In the genomic region with DNA sequence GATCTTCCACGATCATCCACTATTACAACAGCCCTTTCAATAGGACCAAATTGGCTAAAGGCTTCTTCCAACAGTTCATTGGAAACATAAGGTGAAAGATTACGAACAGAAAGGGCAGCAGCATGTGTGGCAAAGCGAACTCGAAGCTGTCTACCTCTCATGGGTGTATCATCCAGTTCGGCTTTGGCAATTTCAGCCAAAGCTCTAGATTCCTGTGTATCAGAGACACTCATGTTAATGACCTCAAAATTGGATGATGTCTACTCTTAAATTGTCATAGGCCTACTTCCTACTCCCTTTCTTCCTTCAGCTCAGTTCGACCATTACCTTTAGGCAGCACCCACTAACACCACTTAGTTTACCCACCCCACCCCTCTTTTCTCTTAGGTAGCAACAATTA, we compare ENCODE assay signal across 8 cellular contexts. TPM values are rescaled to one million over a fixed set of nuclear protein-coding genes. Genes with fewer than 3 reads are reported as not detected.
DNase-seq lines count a peak whose midpoint lies in the region; ATAC-seq and TF ChIP-seq lines count a peak whose summit lies in the region.

No MANE protein-coding gene starts in this region.

- ATAC-seq in activated CD8-positive, alpha-beta T cell treated with anti-CD3 and anti-CD28 coated beads for 36 hours = no peak
- no peak for ATAC-seq in stimulated activated naive B cell treated with anti-CD40 and anti-IgM and Interleukin-4, amounts not matched to agents 10 μg/mL and 1 μg/mL and 100 μg/mL, for 72 hours (replicated peaks)
- no peak for ATAC-seq in HG03045 (IDR thresholded peaks at IDR 0.05; ENCODE audit: unreplicated experiment)

- intact Hi-C loops in activated CD8-positive, alpha-beta T cell treated with anti-CD3 and anti-CD28 coated beads for 36 hours (cut with micrococcal nuclease) = loop anchor here (10.0 kb wide), 1 partner anchor 364 kb away; a partner anchor contains a TSS

- peaks cover 61% of the 10 kb centered on the region for H3K36me3 Mint-ChIP-seq in activated CD8-positive, alpha-beta T cell treated with anti-CD3 and anti-CD28 coated beads for 36 hours (ENCODE audit: low read depth)
- peaks cover 58 to 60% of the 10 kb centered on the region in 2 donors for H3K36me3 Mint-ChIP-seq in stimulated activated naive B cell treated with anti-CD40 and anti-IgM and Interleukin-4, amounts not matched to agents 10 μg/mL and 1 μg/mL and 100 μg/mL, for 72 hours

- POLR2A ChIA-PET in activated CD8-positive, alpha-beta T cell treated with anti-CD3 and anti-CD28 coated beads for 36 hours (lab: Charles Lee) = interaction anchor here (1.0 to 3.9 kb wide), 7 partner anchors 8 to 331 kb away, joined by 3 to 90 read pairs (median 5); a partner anchor contains a TSS
- POLR2A ChIA-PET in GM10248 (lab: Yijun Ruan, JAX) = interaction anchor here (0.6 to 1.4 kb wide), 5 partner anchors 9 to 220 kb away, joined by 3 to 5 read pairs (median 4); no protein-coding TSS in a partner anchor

- peak; percentile 63 for DNase-seq in NCI-H510A treated with DMSO at 0.1 percent for 48 hours (lab: John Stamatoyannopoulos, UW)
- DNase-seq in NCI-H510A (lab: John Stamatoyannopoulos, UW) = no peak
- DNase-seq in activated CD8-positive, alpha-beta T cell treated with anti-CD3 and anti-CD28 coated beads for 36 hours = no peak
- no peak for DNase-seq in stimulated activated naive B cell treated with anti-CD40 and anti-IgM and Interleukin-4, amounts not matched to agents 10 μg/mL and 1 μg/mL and 100 μg/mL, for 72 hours
- no peak for DNase-seq in MV-4-11 (lab: John Stamatoyannopoulos, UW)
- no peak for DNase-seq in GM10248 (ENCODE audit: extremely low spot score)

- H3K27me3 Mint-ChIP-seq in activated CD8-positive, alpha-beta T cell treated with anti-CD3 and anti-CD28 coated beads for 36 hours = no peaks in the 10 kb centered on the region
- H3K27me3 Mint-ChIP-seq in stimulated activated naive B cell treated with anti-CD40 and anti-IgM and Interleukin-4, amounts not matched to agents 10 μg/mL and 1 μg/mL and 100 μg/mL, for 72 hours = no peaks in the 10 kb centered on the region

- CTCF ChIA-PET in activated CD8-positive, alpha-beta T cell treated with anti-CD3 and anti-CD28 coated beads for 36 hours (lab: Charles Lee) = interaction anchor here (0.9 to 1.5 kb wide), 3 partner anchors 9 to 30 kb away, joined by 3 to 7 read pairs (median 3); no protein-coding TSS in a partner anchor
- CTCF ChIA-PET in GM10248 (lab: Yijun Ruan, JAX) = interaction anchor here (0.9 to 1.4 kb wide), 2 partner anchors 10 to 11 kb away, joined by 3 to 4 read pairs; no protein-coding TSS in a partner anchor

- no peak for TF ChIP-seq CTCF in activated CD8-positive, alpha-beta T cell treated with anti-CD3 and anti-CD28 coated beads for 36 hours (IDR thresholded peaks at IDR 0.05)
- no peak for TF ChIP-seq CTCF in GM10248 (IDR thresholded peaks at IDR 0.05; ENCODE audit: control extremely low read depth, extremely low read depth, low read depth, missing control alignments)

- H3K27ac Mint-ChIP-seq in activated CD8-positive, alpha-beta T cell treated with anti-CD3 and anti-CD28 coated beads for 36 hours = peak overlapping the region; percentile 92
- peak overlapping the region; percentile 95 for H3K27ac Mint-ChIP-seq in stimulated activated naive B cell treated with anti-CD40 and anti-IgM and Interleukin-4, amounts not matched to agents 10 μg/mL and 1 μg/mL and 100 μg/mL, for 72 hours

- H3K9me3 Mint-ChIP-seq in activated CD8-positive, alpha-beta T cell treated with anti-CD3 and anti-CD28 coated beads for 36 hours = no peaks in the 10 kb centered on the region
- H3K9me3 Mint-ChIP-seq in stimulated activated naive B cell treated with anti-CD40 and anti-IgM and Interleukin-4, amounts not matched to agents 10 μg/mL and 1 μg/mL and 100 μg/mL, for 72 hours = no peaks in the 10 kb centered on the region

- peak overlapping the region; percentile 94 for H3K4me3 ChIP-seq in iPS-11a (ENCODE audit: low read depth, low read length)

- H3K4me1 Mint-ChIP-seq in activated CD8-positive, alpha-beta T cell treated with anti-CD3 and anti-CD28 coated beads for 36 hours (ENCODE audit: low read depth) = peaks cover 59% of the 10 kb centered on the region
- peaks cover 34 to 53% of the 10 kb centered on the region in 2 donors for H3K4me1 Mint-ChIP-seq in stimulated activated naive B cell treated with anti-CD40 and anti-IgM and Interleukin-4, amounts not matched to agents 10 μg/mL and 1 μg/mL and 100 μg/mL, for 72 hours

- H3K4me3 Mint-ChIP-seq in activated CD8-positive, alpha-beta T cell treated with anti-CD3 and anti-CD28 coated beads for 36 hours = peak overlapping the region; percentile 83
- H3K4me3 Mint-ChIP-seq in stimulated activated naive B cell treated with anti-CD40 and anti-IgM and Interleukin-4, amounts not matched to agents 10 μg/mL and 1 μg/mL and 100 μg/mL, for 72 hours = peak overlapping the region; percentile 85 to 89

RNA-seq across cellular contexts. Expression of a gene that starts 2.2 kb away (rescaled TPM):
- 100 to 1,000 TPM; 295 to 297 TPM for total RNA-seq in activated CD8-positive, alpha-beta T cell treated with anti-CD3 and anti-CD28 coated beads for 36 hours
